ENCODE assay signal across 8 cellular contexts in the genomic region with DNA sequence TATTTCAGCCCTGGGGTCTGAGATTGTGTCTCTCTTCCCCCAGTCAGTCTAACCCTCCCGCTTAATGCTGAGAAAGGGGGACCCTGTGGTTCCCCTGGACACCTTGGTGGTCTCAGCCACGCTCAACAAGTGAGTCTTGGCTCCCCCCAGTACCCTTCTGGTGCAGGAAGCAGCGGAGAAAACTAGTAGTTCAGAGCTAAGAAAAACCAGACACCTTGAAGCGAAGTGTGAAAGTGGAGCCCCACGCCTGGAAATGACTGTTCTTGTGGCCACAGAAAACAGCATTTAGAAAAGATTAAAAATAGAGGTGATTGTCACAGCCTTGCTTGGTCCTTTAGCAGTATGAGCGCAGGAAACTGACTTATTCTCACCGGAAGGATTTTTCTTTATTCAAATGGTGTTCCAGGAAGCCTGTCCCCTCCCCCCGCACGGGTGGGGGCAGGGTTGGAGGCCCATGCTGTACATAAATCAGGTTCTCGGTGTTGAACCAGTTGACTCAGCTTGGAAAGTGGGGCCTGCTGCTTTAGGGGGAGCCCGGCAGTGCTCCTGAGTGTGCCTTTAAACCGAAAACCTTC. TPM values are rescaled to one million over a fixed set of nuclear protein-coding genes. Genes with fewer than 3 reads are reported as not detected.
DNase-seq lines count a peak whose midpoint lies in the region; ATAC-seq and TF ChIP-seq lines count a peak whose summit lies in the region.

No MANE protein-coding gene starts in this region.

- TF ChIP-seq CTCF in GM12875 (IDR thresholded peaks at IDR 0.05; ENCODE audit: borderline replicate concordance, insufficient read depth, low read depth, low read length) (no peak), fibroblast of mammary gland (conservative IDR thresholded peaks at IDR 0.05; ENCODE audit: control insufficient read depth, insufficient read depth, low read depth, low read length) (no peak), progenitor cell of endocrine pancreas (IDR thresholded peaks at IDR 0.05; ENCODE audit: unreplicated experiment) (no peak), upper lobe of right lung (IDR thresholded peaks at IDR 0.05) (no peak)

- intact Hi-C loops in upper lobe of right lung (cut with DNase I), result no loop called here

- ATAC-seq in upper lobe of right lung, result peak; percentile 8

- H3K36me3 ChIP-seq in upper lobe of right lung, result peaks cover 20% of the 10 kb centered on the region

- peaks cover 4% of the 10 kb centered on the region for H3K36me3 Mint-ChIP-seq in progenitor cell of endocrine pancreas (ENCODE audit: insufficient read depth)

- peak overlapping the region; percentile 94 for H3K4me3 Mint-ChIP-seq in progenitor cell of endocrine pancreas (ENCODE audit: low read depth)

- H3K4me1 ChIP-seq in upper lobe of right lung, result peaks cover 45% of the 10 kb centered on the region

- no peaks in the 10 kb centered on the region for H3K9me3 Mint-ChIP-seq in progenitor cell of endocrine pancreas (ENCODE audit: low read depth)

- H3K4me3 ChIP-seq in GM12875 (ENCODE audit: low read depth, low read length) (peak overlapping the region; percentile 70), fibroblast of mammary gland (ENCODE audit: control insufficient read depth, low read depth, low read length) (peak overlapping the region; percentile 93), upper lobe of right lung (peak overlapping the region; percentile 80)

- H3K27me3 ChIP-seq in upper lobe of right lung, result no peaks in the 10 kb centered on the region

- H3K27ac Mint-ChIP-seq in progenitor cell of endocrine pancreas, result peak overlapping the region; percentile 91

- H3K9me3 ChIP-seq in upper lobe of right lung, result no peaks in the 10 kb centered on the region

- DNase-seq in HCEC 1CT, result peak; percentile 46
- peak; percentile 44 for DNase-seq in NK-92 (lab: John Stamatoyannopoulos, UW; ENCODE audit: unreplicated experiment)
- peak; percentile 87 for DNase-seq in activated T-cell treated with anti-CD3 and anti-CD28 coated beads for 48 hours (ENCODE audit: low read depth)
- peak; percentile 50 for DNase-seq in fibroblast of mammary gland (ENCODE audit: low read depth)
- DNase-seq in progenitor cell of endocrine pancreas (ENCODE audit: low spot score, unreplicated experiment), result no peak
- DNase-seq in upper lobe of right lung, result peak; percentile 81
- no peak for DNase-seq in NCI-H524 (lab: John Stamatoyannopoulos, UW)

- H3K27me3 Mint-ChIP-seq in progenitor cell of endocrine pancreas, result no peaks in the 10 kb centered on the region

- peak overlapping the region; percentile 94 for H3K27ac ChIP-seq in upper lobe of right lung

- peaks cover 23% of the 10 kb centered on the region for H3K4me1 Mint-ChIP-seq in progenitor cell of endocrine pancreas (ENCODE audit: low read depth)

RNA-seq across cellular contexts. Expression of gene ARPC5L, which starts 8.1 kb away (rescaled TPM):
- total RNA-seq in progenitor cell of endocrine pancreas (36.6 and 36.9 TPM in 2 replicates), upper lobe of right lung (42.1 TPM)

RNA-seq across cellular contexts. Expression of gene RPL35, which starts 8.3 kb away (rescaled TPM):
- total RNA-seq in progenitor cell of endocrine pancreas (1,027 and 1,077 TPM in 2 replicates), upper lobe of right lung (794 TPM)

RNA-seq across cellular contexts. Expression of gene WDR38, which starts 16.8 kb away (rescaled TPM):
- total RNA-seq in progenitor cell of endocrine pancreas, result not detected in 2 replicates
- total RNA-seq in upper lobe of right lung, result not detected

Comparison
In these comparisons a context has a peak if more than half of its experiments do, and no peak if none do; other contexts are left out.
1. DNase-seq: peak in HCEC 1CT (single experiment), NK-92 (single experiment), activated T-cell treated with anti-CD3 and anti-CD28 coated beads for 48 hours (single experiment), fibroblast of mammary gland (single experiment) and upper lobe of right lung (single experiment); none in progenitor cell of endocrine pancreas (single experiment) and NCI-H524 (0 of 2).
2. Peak in every context shown above with its lines, with median percentiles within 50 percentile points of each other: H3K4me3 ChIP-seq.